Comparison of ENCODE assay signal across 31 cellular contexts in genomic region chr1:174701565-174701964, GRCh38.
"Had no signal": no experiment of that assay in that cellular context is flagged by ENCODE, and none has a peak within 500 bp of the region (broad histone marks: within the 10 kb centered on the region; RNA-seq: fewer than 3 reads in every experiment).

No MANE protein-coding gene starts in this region.

- H3K36me3 ChIP-seq: neutrophil, ovary, right lobe of liver, sigmoid colon, suprapubic skin, tibial artery, transverse colon, upper lobe of right lung had no signal

- H3K4me1 Mint-ChIP-seq: nephron progenitor cell; stimulated activated effector memory CD8-positive, alpha-beta T cell treated with anti-CD3 and anti-CD28 coated beads, Interleukin-12 subunit alpha, Interleukin-12 subunit beta, amount 100 ng/mL, for 72 hours; stimulated activated naive CD8-positive, alpha-beta T cell treated with anti-CD3 and anti-CD28 coated beads, Interleukin-15, amount 100 ng/mL, for 72 hours had no signal

- H3K9me3 Mint-ChIP-seq: natural killer cell; nephron progenitor cell; neural crest cell; stimulated activated effector memory CD8-positive, alpha-beta T cell treated with anti-CD3 and anti-CD28 coated beads, Interleukin-12 subunit alpha, Interleukin-12 subunit beta, amount 100 ng/mL, for 72 hours; type B pancreatic cell had no signal

- H3K4me3 Mint-ChIP-seq: naive thymus-derived CD4-positive, alpha-beta T cell; natural killer cell; nephron progenitor cell; neural crest cell; stimulated activated effector memory CD8-positive, alpha-beta T cell treated with anti-CD3 and anti-CD28 coated beads, Interleukin-12 subunit alpha, Interleukin-12 subunit beta, amount 100 ng/mL, for 72 hours; stimulated activated naive CD8-positive, alpha-beta T cell treated with anti-CD3 and anti-CD28 coated beads, Interleukin-15, amount 100 ng/mL, for 72 hours; type B pancreatic cell had no signal

- ATAC-seq: naive thymus-derived CD4-positive, alpha-beta T cell; natural killer cell; psoas muscle; right cardiac atrium; right lobe of liver; stimulated activated effector memory CD8-positive, alpha-beta T cell treated with anti-CD3 and anti-CD28 coated beads, Interleukin-12 subunit alpha, Interleukin-12 subunit beta, amount 100 ng/mL, for 72 hours; stimulated activated naive CD8-positive, alpha-beta T cell treated with anti-CD3 and anti-CD28 coated beads, Interleukin-15, amount 100 ng/mL, for 72 hours; stimulated activated naive CD8-positive, alpha-beta T cell treated with anti-CD3 and anti-CD28 coated beads, Interleukin-15, Interleukin-2, amounts not matched to agents 100 U/mL and 50 U/mL, for 24 hours; upper lobe of right lung had no signal

- DNase-seq: naive thymus-derived CD4-positive, alpha-beta T cell; natural killer cell; nephron progenitor cell; nucleus accumbens; ovary; posterior cingulate gyrus; psoas muscle; right lobe of liver; sigmoid colon; small intestine; stimulated activated CD4-positive, alpha-beta T cell treated with anti-CD3 and anti-CD28 coated beads, Interleukin-15, amount 100 ng/mL, for 24 hours; stimulated activated CD4-positive, alpha-beta T cell treated with anti-CD3 and anti-CD28 coated beads, Interleukin-2, amount 100 ng/mL, for 24 hours; stimulated activated CD4-positive, alpha-beta T cell treated with anti-CD3 and anti-CD28 coated beads, Interleukin-2, amount 100 ng/mL, for 48 hours; stimulated activated CD4-positive, alpha-beta T cell treated with anti-CD3 and anti-CD28 coated beads, Interleukin-4, amount 100 ng/mL, for 24 hours; stimulated activated naive CD4-positive, alpha-beta T cell; stimulated activated naive CD8-positive, alpha-beta T cell treated with anti-CD3 and anti-CD28 coated beads, Interleukin-15, amount 100 ng/mL, for 72 hours; stimulated activated naive CD8-positive, alpha-beta T cell treated with anti-CD3 and anti-CD28 coated beads, Interleukin-15, Interleukin-2, amounts not matched to agents 100 U/mL and 50 U/mL, for 24 hours; substantia nigra; testis; tibial artery; transverse colon; upper lobe of right lung; uterus had no signal

- H3K9me3 ChIP-seq: neutrophil, ovary, psoas muscle, sigmoid colon, suprapubic skin, testis, tibial artery, transverse colon, upper lobe of right lung, uterus had no signal

- H3K36me3 Mint-ChIP-seq: natural killer cell; stimulated activated effector memory CD8-positive, alpha-beta T cell treated with anti-CD3 and anti-CD28 coated beads, Interleukin-12 subunit alpha, Interleukin-12 subunit beta, amount 100 ng/mL, for 72 hours; type B pancreatic cell had no signal

- H3K4me1 ChIP-seq: parathyroid adenoma, psoas muscle, sigmoid colon, suprapubic skin, testis, tibial artery, transverse colon, upper lobe of right lung, uterus had no signal

- H3K27ac Mint-ChIP-seq: naive thymus-derived CD4-positive, alpha-beta T cell; natural killer cell; nephron progenitor cell; progenitor cell of endocrine pancreas; stimulated activated effector memory CD8-positive, alpha-beta T cell treated with anti-CD3 and anti-CD28 coated beads, Interleukin-12 subunit alpha, Interleukin-12 subunit beta, amount 100 ng/mL, for 72 hours; stimulated activated naive CD8-positive, alpha-beta T cell treated with anti-CD3 and anti-CD28 coated beads, Interleukin-15, amount 100 ng/mL, for 72 hours; type B pancreatic cell had no signal

- H3K27me3 ChIP-seq: neutrophil, ovary, right lobe of liver, sigmoid colon, suprapubic skin, testis, tibial artery, transverse colon, upper lobe of right lung, uterus had no signal

- FAIRE-seq: small intestine had no signal

- H3K79me2 ChIP-seq: parathyroid adenoma had no signal

- H3K9ac ChIP-seq: parathyroid adenoma had no signal

- H3K27ac ChIP-seq: neutrophil, ovary, parathyroid adenoma, psoas muscle, right lobe of liver, sigmoid colon, suprapubic skin, testis, tibial artery, transverse colon, upper lobe of right lung, uterus had no signal

- H2AFZ ChIP-seq: parathyroid adenoma had no signal

- H3K27me3 Mint-ChIP-seq: naive thymus-derived CD4-positive, alpha-beta T cell; progenitor cell of endocrine pancreas; stimulated activated naive CD8-positive, alpha-beta T cell treated with anti-CD3 and anti-CD28 coated beads, Interleukin-15, amount 100 ng/mL, for 72 hours; type B pancreatic cell had no signal

- H3K4me3 ChIP-seq: ovary, psoas muscle, right lobe of liver, sigmoid colon, suprapubic skin, testis, tibial artery, transverse colon, upper lobe of right lung, uterus had no signal
